In genomic region chr11:7578276-7578955, GRCh38 we compare ENCODE assay signal across 1 cellular context.
TF ChIP-seq lines count a peak whose summit lies in the region.

No MANE protein-coding gene starts in this region.

TF ChIP-seq in GM12878, 131 proteins besides CTCF, POLR2A, EP300 and RAD21 (continued from another document):
- TF ChIP-seq BCLAF1 (IDR thresholded peaks at IDR 0.05) (no peak), SMARCA5 (IDR thresholded peaks at IDR 0.05) (no peak)
